In the genomic region with DNA sequence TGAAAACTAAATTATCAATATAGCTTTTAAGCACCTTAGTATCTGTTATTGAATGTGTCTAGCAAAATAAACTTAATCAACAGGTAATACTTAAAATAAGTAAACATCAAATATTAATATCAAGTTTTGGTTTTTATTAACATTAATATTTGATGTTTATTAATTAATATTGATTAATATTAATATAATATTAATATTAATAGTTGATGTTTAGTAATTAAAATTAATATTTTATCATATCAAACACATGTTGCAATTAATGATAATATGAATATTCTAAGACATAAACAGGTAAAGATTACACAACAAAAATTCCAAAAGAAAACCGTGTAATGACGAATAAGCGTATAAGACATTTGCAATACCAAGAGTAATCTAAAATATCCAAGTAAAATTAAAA, we compare ENCODE assay signal across 25 cellular contexts.
"Had no signal": no experiment of that assay in that cellular context is flagged by ENCODE, and none has a peak within 500 bp of the region (broad histone marks: within the 10 kb centered on the region; RNA-seq: fewer than 3 reads in every experiment).

No MANE protein-coding gene starts in this region.

- H3K4me1 ChIP-seq: adrenal gland, body of pancreas, colonic mucosa, gastrocnemius medialis, heart left ventricle had no signal

- H3K36me3 ChIP-seq: adrenal gland, colonic mucosa, gastrocnemius medialis, heart left ventricle had no signal

- ATAC-seq: activated CD8-positive, alpha-beta T cell treated with anti-CD3 and anti-CD28 coated beads for 36 hours; activated naive CD8-positive, alpha-beta T cell treated with anti-CD3 and anti-CD28 coated beads, Interleukin-2, amount 50 U/mL, for 24 hours; body of pancreas; esophagus mucosa; gastrocnemius medialis; heart left ventricle; T-cell had no signal

- DNase-seq: activated CD4-positive, alpha-beta T cell treated with anti-CD3 and anti-CD28 coated beads for 1 hour; activated CD4-positive, alpha-beta T cell treated with anti-CD3 and anti-CD28 coated beads for 48 hours; activated CD4-positive, alpha-beta T cell treated with anti-CD3 and anti-CD28 coated beads, Interleukin-2, amount 50 U/mL, for 1 hour; activated CD4-positive, alpha-beta T cell treated with anti-CD3 and anti-CD28 coated beads, Interleukin-2, amount 50 U/mL, for 48 hours; activated CD8-positive, alpha-beta memory T cell treated with anti-CD3 and anti-CD28 coated beads for 24 hours; activated CD8-positive, alpha-beta T cell treated with anti-CD3 and anti-CD28 coated beads for 36 hours; activated effector memory CD4-positive, alpha-beta T cell treated with anti-CD3 and anti-CD28 coated beads, Interleukin-2, amount 50 U/mL, for 16 hours; activated naive CD4-positive, alpha-beta T cell treated with anti-CD3 and anti-CD28 coated beads for 36 hours; activated naive CD8-positive, alpha-beta T cell treated with anti-CD3 and anti-CD28 coated beads for 36 hours; activated naive CD8-positive, alpha-beta T cell treated with anti-CD3 and anti-CD28 coated beads, Interleukin-2, amount 50 U/mL, for 24 hours; activated T-cell treated with anti-CD3 and anti-CD28 coated beads, Interleukin-2, amount 50 U/mL, for 48 hours; adrenal gland; amygdala; aorta; body of pancreas; caudate nucleus; colonic mucosa; effector CD8-positive, alpha-beta T cell; foreskin fibroblast; gastrocnemius medialis; glutamatergic neuron; heart left ventricle; T-cell; T-helper 9 cell had no signal

- H3K27ac ChIP-seq: adrenal gland, body of pancreas, colonic mucosa, gastrocnemius medialis, heart left ventricle had no signal

- H3K9me3 ChIP-seq: adrenal gland, body of pancreas, colonic mucosa, gastrocnemius medialis had no signal

- H3K4me3 ChIP-seq: adrenal gland, body of pancreas, colonic mucosa, gastrocnemius medialis, heart left ventricle had no signal
